Comparison of ENCODE assay signal across 1 cellular context in genomic region chr15:90143176-90143655, GRCh38.
TF ChIP-seq lines count a peak whose summit lies in the region.

No MANE protein-coding gene starts in this region.

TF ChIP-seq in K562, 482 proteins besides CTCF, POLR2A, EP300 and RAD21 (continued from another document and continues in another):
- TF ChIP-seq CHAMP1 (IDR thresholded peaks at IDR 0.05) (0 out of 2 replicates have a peak, but pooled peaks have one; percentile 36), ZNF75A (CRISPR knock-in tag; IDR thresholded peaks at IDR 0.05) (no peak), NR4A1 (CRISPR knock-in tag; IDR thresholded peaks at IDR 0.05) (0 out of 2 replicates have a peak, but pooled peaks have one; percentile 8), NR4A1 (tag; IDR thresholded peaks at IDR 0.05) (no peak; the same call in 1 of the 2 replicates), ZBTB11 (CRISPR knock-in tag; IDR thresholded peaks at IDR 0.05) (peak in 1 of 3 experiments; percentile 69; a peak in 1 of 6 replicates), BCLAF1 (IDR thresholded peaks at IDR 0.05; ENCODE audit: borderline replicate concordance in 1 of 2, control insufficient read depth in 1 of 2, low read depth in 2 of 2, low read length in 1 of 2) (peak in 1 of 2 experiments; percentile 89; a peak in 2 of 4 replicates), MTF1 (CRISPR knock-in tag; IDR thresholded peaks at IDR 0.05; ENCODE audit: borderline replicate concordance) (no peak), MXD1 (CRISPR knock-in tag; IDR thresholded peaks at IDR 0.05; ENCODE audit: borderline replicate concordance, poor library complexity, severe bottlenecking) (no peak), NELFE (IDR thresholded peaks at IDR 0.05; ENCODE audit: insufficient read depth, insufficient read length) (no peak), RBBP5 (IDR thresholded peaks at IDR 0.05; ENCODE audit: borderline replicate concordance, insufficient read depth, low read length, poor library complexity, severe bottlenecking) (peak; percentile 47), EZH2 (IDR thresholded peaks at IDR 0.05; ENCODE audit: borderline replicate concordance, low read depth, low read length) (no peak), CLOCK (CRISPR knock-in tag; IDR thresholded peaks at IDR 0.05; ENCODE audit: borderline replicate concordance) (no peak; the same call in 1 of the 2 replicates), SMARCA4 (IDR thresholded peaks at IDR 0.05) (peak; percentile 83), HIVEP1 (CRISPR knock-in tag; IDR thresholded peaks at IDR 0.05) (no peak), ZNF354B (CRISPR knock-in tag; IDR thresholded peaks at IDR 0.05) (no peak), NFATC3 (IDR thresholded peaks at IDR 0.05) (no peak), ZKSCAN3 (CRISPR knock-in tag; IDR thresholded peaks at IDR 0.05) (no peak), WHSC1 (IDR thresholded peaks at IDR 0.05; ENCODE audit: low read length) (no peak), LEF1 (IDR thresholded peaks at IDR 0.05) (peak; percentile 26; the same call in 1 of the 2 replicates), NCOA2 (IDR thresholded peaks at IDR 0.05; ENCODE audit: partially characterized antibody in 2 of 2) (no peak), PHTF2 (CRISPR knock-in tag; IDR thresholded peaks at IDR 0.05) (no peak)
- TF ChIP-seq, protein P1, sequence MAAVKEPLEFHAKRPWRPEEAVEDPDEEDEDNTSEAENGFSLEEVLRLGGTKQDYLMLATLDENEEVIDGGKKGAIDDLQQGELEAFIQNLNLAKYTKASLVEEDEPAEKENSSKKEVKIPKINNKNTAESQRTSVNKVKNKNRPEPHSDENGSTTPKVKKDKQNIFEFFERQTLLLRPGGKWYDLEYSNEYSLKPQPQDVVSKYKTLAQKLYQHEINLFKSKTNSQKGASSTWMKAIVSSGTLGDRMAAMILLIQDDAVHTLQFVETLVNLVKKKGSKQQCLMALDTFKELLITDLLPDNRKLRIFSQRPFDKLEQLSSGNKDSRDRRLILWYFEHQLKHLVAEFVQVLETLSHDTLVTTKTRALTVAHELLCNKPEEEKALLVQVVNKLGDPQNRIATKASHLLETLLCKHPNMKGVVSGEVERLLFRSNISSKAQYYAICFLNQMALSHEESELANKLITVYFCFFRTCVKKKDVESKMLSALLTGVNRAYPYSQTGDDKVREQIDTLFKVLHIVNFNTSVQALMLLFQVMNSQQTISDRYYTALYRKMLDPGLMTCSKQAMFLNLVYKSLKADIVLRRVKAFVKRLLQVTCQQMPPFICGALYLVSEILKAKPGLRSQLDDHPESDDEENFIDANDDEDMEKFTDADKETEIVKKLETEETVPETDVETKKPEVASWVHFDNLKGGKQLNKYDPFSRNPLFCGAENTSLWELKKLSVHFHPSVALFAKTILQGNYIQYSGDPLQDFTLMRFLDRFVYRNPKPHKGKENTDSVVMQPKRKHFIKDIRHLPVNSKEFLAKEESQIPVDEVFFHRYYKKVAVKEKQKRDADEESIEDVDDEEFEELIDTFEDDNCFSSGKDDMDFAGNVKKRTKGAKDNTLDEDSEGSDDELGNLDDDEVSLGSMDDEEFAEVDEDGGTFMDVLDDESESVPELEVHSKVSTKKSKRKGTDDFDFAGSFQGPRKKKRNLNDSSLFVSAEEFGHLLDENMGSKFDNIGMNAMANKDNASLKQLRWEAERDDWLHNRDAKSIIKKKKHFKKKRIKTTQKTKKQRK (IDR thresholded peaks at IDR 0.05; ENCODE audit: borderline replicate concordance, low read depth, low read length), result no peak
- TF ChIP-seq, protein P2, sequence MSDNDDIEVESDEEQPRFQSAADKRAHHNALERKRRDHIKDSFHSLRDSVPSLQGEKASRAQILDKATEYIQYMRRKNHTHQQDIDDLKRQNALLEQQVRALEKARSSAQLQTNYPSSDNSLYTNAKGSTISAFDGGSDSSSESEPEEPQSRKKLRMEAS (CRISPR knock-in tag; IDR thresholded peaks at IDR 0.05), result peak; percentile 89
- TF ChIP-seq, protein P3, sequence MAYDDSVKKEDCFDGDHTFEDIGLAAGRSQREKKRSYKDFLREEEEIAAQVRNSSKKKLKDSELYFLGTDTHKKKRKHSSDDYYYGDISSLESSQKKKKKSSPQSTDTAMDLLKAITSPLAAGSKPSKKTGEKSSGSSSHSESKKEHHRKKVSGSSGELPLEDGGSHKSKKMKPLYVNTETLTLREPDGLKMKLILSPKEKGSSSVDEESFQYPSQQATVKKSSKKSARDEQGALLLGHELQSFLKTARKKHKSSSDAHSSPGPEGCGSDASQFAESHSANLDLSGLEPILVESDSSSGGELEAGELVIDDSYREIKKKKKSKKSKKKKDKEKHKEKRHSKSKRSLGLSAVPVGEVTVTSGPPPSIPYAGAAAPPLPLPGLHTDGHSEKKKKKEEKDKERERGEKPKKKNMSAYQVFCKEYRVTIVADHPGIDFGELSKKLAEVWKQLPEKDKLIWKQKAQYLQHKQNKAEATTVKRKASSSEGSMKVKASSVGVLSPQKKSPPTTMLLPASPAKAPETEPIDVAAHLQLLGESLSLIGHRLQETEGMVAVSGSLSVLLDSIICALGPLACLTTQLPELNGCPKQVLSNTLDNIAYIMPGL (CRISPR knock-in tag; IDR thresholded peaks at IDR 0.05), result 0 out of 2 replicates have a peak, but pooled peaks have one; percentile 32
- TF ChIP-seq, protein P4, sequence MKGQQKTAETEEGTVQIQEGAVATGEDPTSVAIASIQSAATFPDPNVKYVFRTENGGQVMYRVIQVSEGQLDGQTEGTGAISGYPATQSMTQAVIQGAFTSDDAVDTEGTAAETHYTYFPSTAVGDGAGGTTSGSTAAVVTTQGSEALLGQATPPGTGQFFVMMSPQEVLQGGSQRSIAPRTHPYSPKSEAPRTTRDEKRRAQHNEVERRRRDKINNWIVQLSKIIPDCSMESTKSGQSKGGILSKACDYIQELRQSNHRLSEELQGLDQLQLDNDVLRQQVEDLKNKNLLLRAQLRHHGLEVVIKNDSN (CRISPR knock-in tag; IDR thresholded peaks at IDR 0.05), result no peak
